14 cellular contexts compared by ENCODE assay signal in genomic region chr7:150464962-150465361, GRCh38.
"Had no signal": no experiment of that assay in that cellular context is flagged by ENCODE, and none has a peak within 500 bp of the region (broad histone marks: within the 10 kb centered on the region; RNA-seq: fewer than 3 reads in every experiment).

No MANE protein-coding gene starts in this region.

- H3K36me3 ChIP-seq: gastrocnemius medialis, neural progenitor cell, ovary, thoracic aorta had no signal

- H3K4me3 Mint-ChIP-seq: activated T-cell treated with anti-CD3 and anti-CD28 coated beads, Interleukin-2, amount 50 U/mL, for 4 hours; neural progenitor cell had no signal

- H3K4me1 ChIP-seq: gastrocnemius medialis, neural progenitor cell had no signal

- H3K9me3 ChIP-seq: gastrocnemius medialis had no signal

- DNase-seq: activated T-cell treated with anti-CD3 and anti-CD28 coated beads, Interleukin-2, amount 50 U/mL, for 4 hours; anterior cingulate cortex; gastrocnemius medialis; heart right ventricle; islet precursor cell; mesenchymal stem cell; ovary; stimulated activated CD4-positive, alpha-beta T cell treated with anti-CD3 and anti-CD28 coated beads, Interleukin-2, amount 100 ng/mL, for 48 hours; stimulated activated CD8-positive, alpha-beta memory T cell treated with anti-CD3 and anti-CD28 coated beads, Interleukin-4, amount 100 ng/mL, for 48 hours; stimulated activated naive CD8-positive, alpha-beta T cell treated with anti-CD3 and anti-CD28 coated beads, Interleukin-15, Interleukin-2, amounts not matched to agents 100 U/mL and 50 U/mL, for 24 hours; T1000 had no signal

- H3K9ac ChIP-seq: neural progenitor cell had no signal

- H3K27me3 ChIP-seq: gastrocnemius medialis, heart right ventricle, ovary had no signal

- H3K36me3 Mint-ChIP-seq: neural progenitor cell had no signal

- H3K27ac ChIP-seq: neural progenitor cell, ovary, thoracic aorta had no signal

- ATAC-seq: activated T-cell treated with anti-CD3 and anti-CD28 coated beads, Interleukin-2, amount 50 U/mL, for 4 hours; gastrocnemius medialis; heart right ventricle; left lobe of liver; stimulated activated naive CD8-positive, alpha-beta T cell treated with anti-CD3 and anti-CD28 coated beads, Interleukin-15, Interleukin-2, amounts not matched to agents 100 U/mL and 50 U/mL, for 24 hours had no signal

- H3K4me3 ChIP-seq: gastrocnemius medialis, neural progenitor cell, ovary, thoracic aorta had no signal

- H3K4me1 Mint-ChIP-seq: neural progenitor cell had no signal

- H3K27ac Mint-ChIP-seq: neural progenitor cell had no signal
